13 cellular contexts compared by ENCODE assay signal in the genomic region with DNA sequence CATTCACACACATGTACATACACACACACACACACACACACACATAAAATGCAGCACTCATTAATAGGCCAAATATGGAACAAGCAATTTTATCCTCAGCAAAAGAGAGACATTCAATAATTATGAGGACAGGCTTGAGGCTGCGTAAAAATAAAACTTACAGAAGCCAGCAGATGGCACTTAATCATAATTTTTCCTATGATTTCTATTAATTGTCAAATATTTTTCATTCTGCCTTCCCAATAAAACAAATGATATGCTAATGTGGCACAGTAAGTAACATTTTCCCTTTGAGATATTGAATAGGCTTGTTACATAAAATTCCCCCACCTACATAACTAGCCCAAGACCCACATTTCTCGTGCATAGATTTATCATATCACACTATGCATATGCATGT. TPM values are rescaled to one million over a fixed set of nuclear protein-coding genes. Genes with fewer than 3 reads are reported as not detected.
DNase-seq lines count a peak whose midpoint lies in the region; ATAC-seq, FAIRE-seq and TF ChIP-seq lines count a peak whose summit lies in the region.
"Had no signal": no experiment of that assay in that cellular context is flagged by ENCODE, and none has a peak within 500 bp of the region (broad histone marks: within the 10 kb centered on the region; RNA-seq: fewer than 3 reads in every experiment).

No MANE protein-coding gene starts in this region.

- H3K79me2 ChIP-seq in Karpas-422 (ENCODE audit: low read length), result no peaks in the 10 kb centered on the region
- H3K79me2 ChIP-seq in K562 (ENCODE audit: control insufficient read depth, insufficient read depth, low read length), result no peaks in the 10 kb centered on the region

- ATAC-seq in K562 (no peak), left lung (peak; percentile 31), HG03442 (IDR thresholded peaks at IDR 0.05; ENCODE audit: unreplicated experiment) (no peak), HG03354 (IDR thresholded peaks at IDR 0.05; ENCODE audit: poor library complexity, severe bottlenecking, unreplicated experiment) (no peak)

- H3K4me2 ChIP-seq in BLaER1, result peak overlapping the region; percentile 68
- no peak overlapping the region for H3K4me2 ChIP-seq in Karpas-422 (ENCODE audit: low read depth, low read length, poor library complexity, severe bottlenecking)
- H3K4me2 ChIP-seq in K562 (ENCODE audit: insufficient read depth, low read length), result no peak overlapping the region

- POLR2A ChIA-PET in K562 (lab: Yijun Ruan, JAX), result interaction anchor here (0.7 to 1.2 kb wide), 3 partner anchors 11 to 17 kb away, joined by 3 read pairs; no protein-coding TSS in a partner anchor

- TF ChIP-seq POLR2A in K562 (conservative IDR thresholded peaks at IDR 0.05), result no peak

- no peak for TF ChIP-seq EP300 in K562 (IDR thresholded peaks at IDR 0.05; ENCODE audit: low read length)

- H4K20me1 ChIP-seq in BLaER1, result no peaks in the 10 kb centered on the region
- no peaks in the 10 kb centered on the region for H4K20me1 ChIP-seq in Karpas-422 (ENCODE audit: insufficient read depth, low read depth, low read length)
- no peaks in the 10 kb centered on the region for H4K20me1 ChIP-seq in K562 (replicated peaks; ENCODE audit: control insufficient read depth, insufficient read depth, low read length)

- no peak overlapping the region for H3K4me3 ChIP-seq in BLaER1
- H3K4me3 ChIP-seq in Karpas-422 (ENCODE audit: low read length), result no peak overlapping the region
- no peak overlapping the region for H3K4me3 ChIP-seq in K562
- no peak overlapping the region for H3K4me3 ChIP-seq in left lung
- H3K4me3 ChIP-seq: suprapubic skin had no signal

- H3K4me1 ChIP-seq in BLaER1 (peaks cover 26% of the 10 kb centered on the region), Karpas-422 (ENCODE audit: low read length) (no peaks in the 10 kb centered on the region), K562 (replicated peaks in 1 of 2; ENCODE audit: control insufficient read depth in 2 of 2, insufficient read depth in 2 of 2, low read length in 2 of 2) (peaks cover 0 to 13% of the 10 kb centered on the region in 2 experiments; a peak in 3 of 5 replicates), left lung (peaks cover 5 to 21% of the 10 kb centered on the region in 2 donors)

- intact Hi-C loops in K562 (cut with micrococcal nuclease) (loop anchor here (10.0 kb wide), 1 partner anchor 201 kb away; no protein-coding TSS in a partner anchor), left lung (cut with DNase I) (no loop called here)

- H2AFZ ChIP-seq in Karpas-422 (ENCODE audit: low read length) (no peak overlapping the region), K562 (ENCODE audit: low read depth, low read length) (0 out of 2 replicates have a peak overlapping the region, but pooled peaks have one; percentile 42)

- TF ChIP-seq CTCF in K562 (IDR thresholded peaks at IDR 0.05 in 2 of 3, conservative IDR thresholded peaks at IDR 0.05 in 1 of 3; ENCODE audit: insufficient read depth in 2 of 3, low read depth in 1 of 3, low read length in 3 of 3) (peak in 1 of 3 experiments; percentile 35; a peak in 2 of 6 replicates), left lung (IDR thresholded peaks at IDR 0.05) (no peak)

- no TSS peak for BruUV-seq in K562 (replicated peaks; lab: Mats Ljungman, UMichigan)

- H3K9me3 ChIP-seq in BLaER1 (no peaks in the 10 kb centered on the region), Karpas-422 (ENCODE audit: low read length) (no peaks in the 10 kb centered on the region), K562 (replicated peaks; ENCODE audit: control insufficient read depth, insufficient read depth, low read depth, low read length) (no peaks in the 10 kb centered on the region), left lung (no peaks in the 10 kb centered on the region)
- H3K9me3 ChIP-seq: suprapubic skin had no signal

- no peaks in the 10 kb centered on the region for H3K9me2 ChIP-seq in Karpas-422 (replicated peaks; ENCODE audit: insufficient read depth, low read length)

- CTCF ChIA-PET in K562 (lab: Yijun Ruan, JAX; ENCODE audit: low intra/inter-chr PET ratio), result interaction anchor here (0.6 kb wide), 1 partner anchor 292 kb away, joined by 3 read pairs; no protein-coding TSS in a partner anchor

- no peaks in the 10 kb centered on the region for H3K9me1 ChIP-seq in K562 (ENCODE audit: control insufficient read depth, insufficient read depth, low read length)

- peak; percentile 30 to 51 for TF ChIP-seq RAD21 in K562 (CRISPR knock-in tag; conservative IDR thresholded peaks at IDR 0.05 in 1 of 2, IDR thresholded peaks at IDR 0.05 in 1 of 2)

- 70% methylated on average over 2 of the region's 2 CpGs for WGBS in K562 (ENCODE audit: insufficient coverage, low coverage, missing lambda C conversion rate)

- H3K36me3 ChIP-seq in BLaER1, result no peaks in the 10 kb centered on the region
- no peaks in the 10 kb centered on the region for H3K36me3 ChIP-seq in Karpas-422 (ENCODE audit: insufficient read depth, low read length)
- no peaks in the 10 kb centered on the region for H3K36me3 ChIP-seq in K562 (ENCODE audit: control insufficient read depth, insufficient read depth, low read length)
- H3K36me3 ChIP-seq in left lung, result no peaks in the 10 kb centered on the region
- H3K36me3 ChIP-seq: suprapubic skin had no signal

- H3K27me3 ChIP-seq in BLaER1 (no peaks in the 10 kb centered on the region), Karpas-422 (ENCODE audit: low read length) (no peaks in the 10 kb centered on the region), K562 (ENCODE audit: control insufficient read depth in 2 of 2, insufficient read depth in 2 of 2, low read length in 2 of 2) (no peaks in the 10 kb centered on the region), left lung (no peaks in the 10 kb centered on the region)
- H3K27me3 ChIP-seq: suprapubic skin had no signal

- peak; percentile 25 for DNase-seq in Karpas-422
- no peak for DNase-seq in K562 (ENCODE audit: extremely low read depth in 1 of 4, low spot score in 3 of 4)
- no peak for DNase-seq in left lung
- DNase-seq in DMS114 treated with DMSO at 0.1 percent for 48 hours (lab: John Stamatoyannopoulos, UW; ENCODE audit: unreplicated experiment), result no peak
- DNase-seq in NCI-H2029 (lab: John Stamatoyannopoulos, UW), result no peak
- DNase-seq: activated T-cell treated with anti-CD3 and anti-CD28 coated beads, Interleukin-2, amount 50 U/mL, for 4 hours; KG1; stimulated activated CD4-positive, alpha-beta T cell treated with anti-CD3 and anti-CD28 coated beads, Interleukin-2, amount 100 ng/mL, for 48 hours had no signal

- H3K27ac ChIP-seq in BLaER1 (no peak overlapping the region), Karpas-422 (ENCODE audit: low read length) (no peak overlapping the region), K562 (ENCODE audit: extremely low read depth, low read depth, low read length) (no peak overlapping the region), left lung (no peak overlapping the region)
- H3K27ac ChIP-seq: suprapubic skin had no signal

- FAIRE-seq in K562 (lab: Jason Lieb, UNC), result no peak
- FAIRE-seq: colon had no signal

- in situ Hi-C loops in K562 (cut with MboI), result no loop called here

- H3K9ac ChIP-seq in BLaER1 (no peak overlapping the region), Karpas-422 (ENCODE audit: low read length) (no peak overlapping the region), K562 (ENCODE audit: insufficient read depth in 1 of 2, low read depth in 2 of 2, low read length in 2 of 2) (no peak overlapping the region)

TF ChIP-seq in K562, 482 proteins besides CTCF, POLR2A, EP300 and RAD21:
- TF ChIP-seq HDAC6 (IDR thresholded peaks at IDR 0.05; ENCODE audit: low read depth, low read length), result no peak
- TF ChIP-seq KLF13 (tag; IDR thresholded peaks at IDR 0.05; ENCODE audit: borderline replicate concordance, low read depth), result no peak
- TF ChIP-seq SAFB (IDR thresholded peaks at IDR 0.05; ENCODE audit: borderline replicate concordance, low read depth, low read length), result no peak
- TF ChIP-seq TCF7L2 (IDR thresholded peaks at IDR 0.05; ENCODE audit: low read depth, low read length), result no peak
- no peak for TF ChIP-seq EZH2 (IDR thresholded peaks at IDR 0.05; ENCODE audit: borderline replicate concordance, low read depth, low read length)
- no peak for TF ChIP-seq GABPA (tag; conservative IDR thresholded peaks at IDR 0.05; ENCODE audit: low read depth)
- no peak for TF ChIP-seq WHSC1 (IDR thresholded peaks at IDR 0.05; ENCODE audit: low read length)
- no peak for TF ChIP-seq KDM5B (IDR thresholded peaks at IDR 0.05; ENCODE audit: insufficient replicate concordance, low read depth, low read length)
- TF ChIP-seq RUNX1 (IDR thresholded peaks at IDR 0.05; ENCODE audit: low read depth), result no peak
- TF ChIP-seq, protein P1, sequence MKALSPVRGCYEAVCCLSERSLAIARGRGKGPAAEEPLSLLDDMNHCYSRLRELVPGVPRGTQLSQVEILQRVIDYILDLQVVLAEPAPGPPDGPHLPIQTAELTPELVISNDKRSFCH (CRISPR knock-in tag; IDR thresholded peaks at IDR 0.05), result no peak
- TF ChIP-seq, protein P1 (tag; IDR thresholded peaks at IDR 0.05), result no peak
- TF ChIP-seq STAT5B (CRISPR knock-in tag; IDR thresholded peaks at IDR 0.05), result no peak

RNA-seq across cellular contexts. Expression of a gene that starts 55.4 kb away (rescaled TPM):
- total RNA-seq in Karpas-422 (2014; rRNA removed; shearing (Covaris generic); ENCODE audit: low replicate concordance), result not detected in 2 replicates
- 38.9 and 44.3 TPM in 2 replicates for total RNA-seq in K562 (2011; cell fraction: chromatin; rRNA removed; ENCODE audit: low replicate concordance)
- 39.0 and 41.6 TPM in 2 replicates for total RNA-seq in K562 (2011; cell fraction: nucleolus; rRNA removed)
- 49.9 and 52.4 TPM in 2 replicates for total RNA-seq in K562 (2011; cell fraction: nucleoplasm; rRNA removed)
- total RNA-seq in K562 (2014; rRNA removed) (22.4 and 26.2 TPM in 2 replicates), K562 (2014; rRNA removed; fragmentation: Illumina TruSeq; extraction: Trizol) (22.5 and 24.9 TPM in 2 replicates), K562 (2015; rRNA removed; fragmentation: Illumina TruSeq; extraction: Trizol) (26.2 and 27.1 TPM in 2 replicates), K562 (2021) (29.7 and 33.1 TPM in 2 replicates), left lung (10 to 100 TPM; 39.9 to 77.5 TPM)
- polyA plus RNA-seq in K562 (2011; rRNA removed) (25.7 and 25.8 TPM in 2 replicates), K562 (2014; fragmentation: Illumina TruSeq; extraction: Trizol) (21.0 and 21.3 TPM in 2 replicates), K562 (2014; fragmentation: Nextera tagmentation; extraction: Ambion mirVana) (10 to 100 TPM; 17.3 to 26.5 TPM), K562 (2014; rRNA removed) (19.4 and 28.1 TPM in 2 replicates)
- polyA plus RNA-seq in K562 (2011; cell fraction: cytosol; rRNA removed), result 14.4 and 19.7 TPM in 2 replicates
- 16.7 and 18.7 TPM in 2 replicates for polyA plus RNA-seq in K562 (2011; cell fraction: nucleus; rRNA removed)
- 26.2 and 27.1 TPM in 2 replicates for polyA plus RNA-seq in K562 (2012)
- polyA minus RNA-seq in K562 (2011; rRNA and poly(A)+ RNA removed), result 36.8 and 45.4 TPM in 2 replicates
- 24.8 and 26.2 TPM in 2 replicates for polyA minus RNA-seq in K562 (2011; cell fraction: cytosol; rRNA and poly(A)+ RNA removed)
- 20.2 and 29.7 TPM in 2 replicates for polyA minus RNA-seq in K562 (2011; cell fraction: nucleus; rRNA and poly(A)+ RNA removed)

Comparison
In these comparisons a context has a peak if more than half of its experiments do, and no peak if none do; other contexts are left out.
1. RNA of a gene that starts 55.4 kb away (total RNA-seq): 39.9 to 77.5 TPM in left lung and 22.4 to 52.4 TPM in K562; not detected in Karpas-422; every median in the first group is over 10 times any median in the second.